In the genomic region with DNA sequence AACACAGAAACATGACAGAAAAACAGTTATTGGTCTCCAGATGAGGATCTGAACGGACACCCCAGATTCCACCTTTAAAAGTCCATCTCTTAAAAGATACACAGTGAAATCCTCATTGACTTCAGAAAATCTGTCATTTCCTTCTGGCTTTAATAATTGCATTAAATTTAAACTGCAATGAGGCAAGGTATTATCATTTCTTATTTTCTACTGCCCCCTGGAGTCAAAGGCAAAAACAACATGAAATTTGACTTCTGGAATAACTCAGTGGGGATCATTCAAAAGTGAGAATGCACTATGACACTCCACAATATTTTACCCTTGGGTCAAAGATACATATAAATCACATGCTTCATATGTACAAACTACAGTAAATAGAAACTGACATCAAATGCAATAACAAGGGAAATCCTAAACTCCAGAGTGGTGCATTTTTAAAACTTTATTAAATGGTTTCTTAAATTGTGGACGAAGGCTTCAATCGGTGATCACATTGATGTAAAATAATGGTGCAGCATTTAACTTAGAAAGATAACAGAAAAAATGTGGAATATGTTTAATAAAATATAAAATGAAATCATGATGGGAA, we compare ENCODE assay signal across 9 cellular contexts. TPM values are rescaled to one million over a fixed set of nuclear protein-coding genes. Genes with fewer than 3 reads are reported as not detected.
DNase-seq lines count a peak whose midpoint lies in the region; ATAC-seq, FAIRE-seq and TF ChIP-seq lines count a peak whose summit lies in the region.
"Had no signal": no experiment of that assay in that cellular context is flagged by ENCODE, and none has a peak within 500 bp of the region (broad histone marks: within the 10 kb centered on the region; RNA-seq: fewer than 3 reads in every experiment).

No MANE protein-coding gene starts in this region.

- no peaks in the 10 kb centered on the region for H3K27me3 Mint-ChIP-seq in activated naive CD8-positive, alpha-beta T cell treated with anti-CD3 and anti-CD28 coated beads, Interleukin-2, amount 50 U/mL, for 24 hours

- no peak overlapping the region for H4K5ac ChIP-seq in H1 (ENCODE audit: insufficient read length, low read depth, low read length)

- no peak overlapping the region for H4K91ac ChIP-seq in H1 (replicated peaks; ENCODE audit: insufficient read length, low read length)

- peaks cover 3% of the 10 kb centered on the region for H3K9me3 Mint-ChIP-seq in activated naive CD8-positive, alpha-beta T cell treated with anti-CD3 and anti-CD28 coated beads, Interleukin-2, amount 50 U/mL, for 24 hours

- H3K18ac ChIP-seq in H1 (ENCODE audit: extremely low read depth, low read length): no peak overlapping the region

- H3K79me2 ChIP-seq in H1 (ENCODE audit: control insufficient read depth in 1 of 2, insufficient read depth in 2 of 2, low read length in 2 of 2): no peaks in the 10 kb centered on the region

- H3K79me1 ChIP-seq in H1 (ENCODE audit: low read depth, low read length): no peaks in the 10 kb centered on the region

- TF ChIP-seq RAD21 in H1 (IDR thresholded peaks at IDR 0.05 in 1 of 2, conservative IDR thresholded peaks at IDR 0.05 in 1 of 2; ENCODE audit: low read depth in 2 of 2, low read length in 2 of 2): peak; percentile 50 to 58

- H2BK15ac ChIP-seq in H1 (ENCODE audit: low read length): no peak overlapping the region

- H3K4me1 Mint-ChIP-seq in activated naive CD8-positive, alpha-beta T cell treated with anti-CD3 and anti-CD28 coated beads, Interleukin-2, amount 50 U/mL, for 24 hours: no peaks in the 10 kb centered on the region

- no peaks in the 10 kb centered on the region for H3K36me3 Mint-ChIP-seq in activated naive CD8-positive, alpha-beta T cell treated with anti-CD3 and anti-CD28 coated beads, Interleukin-2, amount 50 U/mL, for 24 hours (ENCODE audit: low read depth)

- H2BK120ac ChIP-seq in H1 (replicated peaks; ENCODE audit: low read depth, low read length): no peak overlapping the region

- intact Hi-C loops in uterus (cut with DNase I; ENCODE audit: low total_unique reads): no loop called here

- H3K23me2 ChIP-seq in H1 (ENCODE audit: low read depth, low read length): no peaks in the 10 kb centered on the region

- H3K27ac ChIP-seq in H1 (ENCODE audit: low read depth, low read length) (no peak overlapping the region), uterus (no peak overlapping the region)

- H3K56ac ChIP-seq in H1 (replicated peaks; ENCODE audit: insufficient read length, low read depth, low read length): no peak overlapping the region

- no peaks in the 10 kb centered on the region for H3K9me3 ChIP-seq in H1 (ENCODE audit: insufficient read depth in 2 of 2, low read depth in 1 of 2, low read length in 1 of 2)
- H3K9me3 ChIP-seq in uterus: no peaks in the 10 kb centered on the region

- H3K4me2 ChIP-seq in H1 (ENCODE audit: insufficient read depth in 1 of 2, low read depth in 2 of 2, low read length in 2 of 2): no peak overlapping the region

- no peaks in the 10 kb centered on the region for H3K4me1 ChIP-seq in H1 (replicated peaks in 1 of 4; ENCODE audit: control insufficient read depth in 3 of 4, insufficient read depth in 4 of 4, low read length in 3 of 4)
- no peaks in the 10 kb centered on the region for H3K4me1 ChIP-seq in uterus

- no peak overlapping the region for H2AK5ac ChIP-seq in H1 (ENCODE audit: low read depth, low read length)

- H3K9ac ChIP-seq in H1 (replicated peaks in 1 of 4; ENCODE audit: extremely low read depth in 1 of 4, low read depth in 3 of 4, low read length in 3 of 4): no peak overlapping the region

- H2BK12ac ChIP-seq in H1 (ENCODE audit: low read depth, low read length): no peak overlapping the region

- H2BK5ac ChIP-seq in H1 (ENCODE audit: low read depth, low read length): no peak overlapping the region

- peak in 2 of 3 experiments; percentile 21 to 35; a peak in 2 of 4 replicates for TF ChIP-seq CTCF in H1 (IDR thresholded peaks at IDR 0.05; ENCODE audit: control extremely low read depth in 1 of 3, insufficient read depth in 1 of 3, low read depth in 1 of 3, low read length in 3 of 3)
- peak in 1 of 4 experiments; percentile 14 for TF ChIP-seq CTCF in uterus (IDR thresholded peaks at IDR 0.05)

- no peak overlapping the region for H3K4me3 Mint-ChIP-seq in activated naive CD8-positive, alpha-beta T cell treated with anti-CD3 and anti-CD28 coated beads, Interleukin-2, amount 50 U/mL, for 24 hours
- H3K4me3 Mint-ChIP-seq: activated T-cell treated with anti-CD3 and anti-CD28 coated beads, Interleukin-2, amount 50 U/mL, for 4 hours had no signal

- no peaks in the 10 kb centered on the region for H4K20me1 ChIP-seq in H1 (replicated peaks in 1 of 2; ENCODE audit: control insufficient read depth in 1 of 2, insufficient read depth in 2 of 2, low read length in 2 of 2)

- H3K14ac ChIP-seq in H1 (ENCODE audit: insufficient read length): no peak overlapping the region

- DNase-seq in NCI-H524 (lab: John Stamatoyannopoulos, UW): peak; percentile 1 to 63
- DNase-seq in NCI-H524 treated with DMSO at 0.1 percent for 48 hours (lab: John Stamatoyannopoulos, UW): no peak
- DNase-seq in NCI-H1092 (lab: John Stamatoyannopoulos, UW): peak; percentile 13
- no peak for DNase-seq in H1 (ENCODE audit: low read depth in 1 of 2, low spot score in 2 of 2)
- DNase-seq in retina: peak; percentile 19
- DNase-seq in activated naive CD8-positive, alpha-beta T cell treated with anti-CD3 and anti-CD28 coated beads, Interleukin-2, amount 50 U/mL, for 24 hours: no peak
- no peak for DNase-seq in uterus
- DNase-seq: activated T-cell treated with anti-CD3 and anti-CD28 coated beads, Interleukin-2, amount 50 U/mL, for 4 hours had no signal

- no peak for TF ChIP-seq EP300 in H1 (IDR thresholded peaks at IDR 0.05; ENCODE audit: borderline replicate concordance in 1 of 2, low read depth in 2 of 2, low read length in 2 of 2)

- CTCF ChIA-PET in H1 (lab: Charles Lee; ENCODE audit: partially characterized antibody): interaction anchor here (0.6 to 1.2 kb wide), 3 partner anchors 130 to 1326 kb away, joined by 3 to 4 read pairs (median 3); no protein-coding TSS in a partner anchor

- no peak overlapping the region for H3K4me3 ChIP-seq in H1 (ENCODE audit: extremely low read depth in 1 of 4, insufficient read depth in 2 of 4, low read depth in 3 of 4, low read length in 4 of 4)
- no peak overlapping the region for H3K4me3 ChIP-seq in uterus

- no peaks in the 10 kb centered on the region for H3K36me3 ChIP-seq in H1 (ENCODE audit: control insufficient read depth in 2 of 4, insufficient read depth in 4 of 4, low read length in 3 of 4)
- no peaks in the 10 kb centered on the region for H3K36me3 ChIP-seq in uterus

- peak; percentile 79 for FAIRE-seq in H1 (lab: Jason Lieb, UNC)

- no peak overlapping the region for H3K27ac Mint-ChIP-seq in activated naive CD8-positive, alpha-beta T cell treated with anti-CD3 and anti-CD28 coated beads, Interleukin-2, amount 50 U/mL, for 24 hours

- H2AFZ ChIP-seq in H1 (ENCODE audit: low read length): no peak overlapping the region

- H3K4ac ChIP-seq in H1 (replicated peaks; ENCODE audit: insufficient read length, low read depth, low read length): no peak overlapping the region

- H3K27me3 ChIP-seq in H1 (replicated peaks in 1 of 4; ENCODE audit: control insufficient read depth in 3 of 4, extremely low read depth in 1 of 4, insufficient read depth in 3 of 4, low read length in 3 of 4) (no peaks in the 10 kb centered on the region), uterus (no peaks in the 10 kb centered on the region)

- 73% methylated on average over 3 of the region's 3 CpGs; no CpG with 5 or more reads in 1 of the 2 experiments for WGBS in H1 (ENCODE audit: extremely low coverage in 1 of 2, insufficient coverage in 1 of 2, insufficient read length in 1 of 2, insufficient replicate concordance in 2 of 2, low coverage in 1 of 2, low lambda C conversion rate in 2 of 2, missing lambda C conversion rate in 1 of 2), 2 experiments

- TF ChIP-seq POLR2A in H1 (IDR thresholded peaks at IDR 0.05; ENCODE audit: control extremely low read depth in 1 of 2, low read depth in 2 of 2, low read length in 2 of 2): no peak
- TF ChIP-seq POLR2A in uterus (IDR thresholded peaks at IDR 0.05): no peak

- H2BK20ac ChIP-seq in H1 (ENCODE audit: low read length): no peak overlapping the region

- POLR2A ChIA-PET in H1 (lab: Charles Lee; ENCODE audit: partially characterized antibody): no interaction called here

- no peak overlapping the region for H4K8ac ChIP-seq in H1 (ENCODE audit: extremely low read depth, insufficient read depth, low read length)

- H3K23ac ChIP-seq in H1 (ENCODE audit: insufficient read length): no peak overlapping the region

- ATAC-seq in activated naive CD8-positive, alpha-beta T cell treated with anti-CD3 and anti-CD28 coated beads, Interleukin-2, amount 50 U/mL, for 24 hours: no peak
- ATAC-seq in GM18861 (IDR thresholded peaks at IDR 0.05; ENCODE audit: unreplicated experiment): no peak
- ATAC-seq: activated T-cell treated with anti-CD3 and anti-CD28 coated beads, Interleukin-2, amount 50 U/mL, for 4 hours had no signal

TF ChIP-seq in H1, 55 proteins besides CTCF, POLR2A, EP300 and RAD21 (continues in another document):
- TF ChIP-seq ATF3 (IDR thresholded peaks at IDR 0.05; ENCODE audit: insufficient read depth, low read depth, low read length) (no peak), TEAD4 (IDR thresholded peaks at IDR 0.05; ENCODE audit: low read depth, low read length) (no peak), POLR2AphosphoS5 (IDR thresholded peaks at IDR 0.05; ENCODE audit: low read depth, low read length) (no peak), ASH2L (IDR thresholded peaks at IDR 0.05; ENCODE audit: low read length) (no peak), JUN (IDR thresholded peaks at IDR 0.05; ENCODE audit: low read depth, low read length) (no peak)

RNA-seq across cellular contexts. Expression of gene SPANXN1, which starts 56.4 kb away (rescaled TPM):
- not detected in 2 replicates for total RNA-seq in H1 (2021; fragmentation: NEBNext Ultra II Directional; extraction: Animal tissue kit (Norgen Biotek cat#: 25700))
- not detected in 2 replicates for polyA plus RNA-seq in H1 (2011; rRNA removed)
- not detected for polyA plus RNA-seq in H1 (2011; cell fraction: cytosol; rRNA removed)
- not detected for polyA plus RNA-seq in H1 (2011; cell fraction: nucleus; rRNA removed)
- polyA plus RNA-seq in H1 (2012, experiment 1 of 2): not detected in 4 replicates
- not detected for polyA plus RNA-seq in H1 (2012, experiment 2 of 2)
- not detected for polyA plus RNA-seq in H1 (2013, experiment 1 of 2)
- not detected for polyA plus RNA-seq in H1 (2013, experiment 2 of 2)
- 0.19 TPM in 1 of 2 replicates, not detected in the other for polyA minus RNA-seq in H1 (2011; rRNA and poly(A)+ RNA removed)
- polyA minus RNA-seq in H1 (2011; cell fraction: cytosol; rRNA and poly(A)+ RNA removed): not detected
- not detected for polyA minus RNA-seq in H1 (2011; cell fraction: nucleus; rRNA and poly(A)+ RNA removed)
- total RNA-seq in uterus: not detected
- total RNA-seq: activated T-cell treated with anti-CD3 and anti-CD28 coated beads, Interleukin-2, amount 50 U/mL, for 4 hours had no signal

Comparison
In these comparisons a context has a peak if more than half of its experiments do, and no peak if none do; other contexts are left out.
1. DNase-seq: peak in NCI-H524 (2 of 2), NCI-H1092 (single experiment) and retina (single experiment); none in NCI-H524 treated with DMSO at 0.1 percent for 48 hours (single experiment), H1 (0 of 2), activated naive CD8-positive, alpha-beta T cell treated with anti-CD3 and anti-CD28 coated beads, Interleukin-2, amount 50 U/mL, for 24 hours (single experiment) and uterus (0 of 2).